ENCODE assay signal across 26 cellular contexts in the genomic region with DNA sequence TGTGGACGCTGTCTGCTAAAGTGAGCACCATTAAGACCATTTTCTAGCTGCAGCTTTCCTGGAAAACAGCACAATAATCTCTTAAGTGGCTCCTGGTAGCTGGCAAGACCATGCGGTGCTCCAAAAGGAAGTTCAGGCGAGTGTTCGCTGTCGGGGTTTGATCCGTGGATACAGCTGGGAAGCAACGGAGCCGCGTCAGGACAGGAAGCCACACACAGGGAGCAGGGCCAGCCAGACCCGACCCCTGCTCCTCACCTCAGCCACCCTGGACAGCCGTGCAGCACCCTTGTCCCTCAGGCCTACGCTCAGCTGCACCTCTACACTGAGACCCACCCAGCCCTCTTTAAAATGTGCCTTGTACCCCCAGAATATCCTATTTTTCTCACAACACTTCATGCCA. TPM values are rescaled to one million over a fixed set of nuclear protein-coding genes. Genes with fewer than 3 reads are reported as not detected.
DNase-seq lines count a peak whose midpoint lies in the region; ATAC-seq and TF ChIP-seq lines count a peak whose summit lies in the region.
"Had no signal": no experiment of that assay in that cellular context is flagged by ENCODE, and none has a peak within 500 bp of the region (broad histone marks: within the 10 kb centered on the region; RNA-seq: fewer than 3 reads in every experiment).

No MANE protein-coding gene starts in this region.

- no peak overlapping the region for H3K27ac ChIP-seq in ovary
- H3K27ac ChIP-seq: hepatocyte had no signal

- H3K4me1 ChIP-seq in ovary (ENCODE audit: insufficient read depth) = peaks cover 30% of the 10 kb centered on the region

- H3K4me1 Mint-ChIP-seq in activated T-cell treated with anti-CD3 and anti-CD28 coated beads, Interleukin-2, amount 50 U/mL, for 24 hours (ENCODE audit: low read depth) = no peaks in the 10 kb centered on the region
- peaks cover 12% of the 10 kb centered on the region for H3K4me1 Mint-ChIP-seq in endothelial cell (ENCODE audit: unreplicated experiment)
- peaks cover 17% of the 10 kb centered on the region for H3K4me1 Mint-ChIP-seq in type B pancreatic cell (ENCODE audit: unreplicated experiment)
- H3K4me1 Mint-ChIP-seq: B cell had no signal

- H3K9me3 ChIP-seq in ovary = no peaks in the 10 kb centered on the region
- H3K9me3 ChIP-seq: tibial nerve had no signal

- intact Hi-C loops in ovary (cut with DNase I) = loop anchor here in 1 of 4 donors (10.0 kb wide), 1 partner anchor 160 kb away; no protein-coding TSS in a partner anchor

- no peak overlapping the region for H3K4me3 ChIP-seq in ovary
- H3K4me3 ChIP-seq: hepatocyte, tibial nerve had no signal

- no peak for TF ChIP-seq CTCF in endothelial cell (IDR thresholded peaks at IDR 0.05; ENCODE audit: unreplicated experiment)
- no peak for TF ChIP-seq CTCF in ovary (IDR thresholded peaks at IDR 0.05)
- no peak for TF ChIP-seq CTCF in type B pancreatic cell (conservative IDR thresholded peaks at IDR 0.05)

- H3K27me3 ChIP-seq in ovary = no peaks in the 10 kb centered on the region
- H3K27me3 ChIP-seq: hepatocyte, tibial nerve had no signal

- ATAC-seq in HG03521 (IDR thresholded peaks at IDR 0.05; ENCODE audit: unreplicated experiment) = no peak
- ATAC-seq in left lobe of liver = no peak

- no peak for TF ChIP-seq EP300 in ovary (IDR thresholded peaks at IDR 0.05)

- no peak for DNase-seq in activated T-cell treated with anti-CD3 and anti-CD28 coated beads, Interleukin-2, amount 50 U/mL, for 24 hours
- DNase-seq in activated T-cell treated with anti-CD3 and anti-CD28 coated beads, Interleukin-2, amount 50 U/mL, for 48 hours = no peak
- DNase-seq in endothelial cell (ENCODE audit: low spot score) (no peak), ovary (peak in 3 of 5 donors; percentile 22 to 49 (median 35)), type B pancreatic cell (ENCODE audit: extremely low spot score, unreplicated experiment) (no peak), left lobe of liver (ENCODE audit: low spot score) (no peak), inferior parietal cortex (ENCODE audit: extremely low spot score) (no peak)
- DNase-seq: 8988T; activated CD4-positive, alpha-beta T cell treated with anti-CD3 and anti-CD28 coated beads, Interleukin-2, amount 50 U/mL, for 1 hour; activated CD8-positive, alpha-beta memory T cell treated with anti-CD3 and anti-CD28 coated beads, Interleukin-2, amount 50 U/mL, for 48 hours; activated gamma-delta T cell; amniotic stem cell; cerebellar nuclear complex; EL; islet precursor cell; Karpas-422; mesenchymal stem cell; naive B cell; NCI-H1105; NCI-H2081 treated with DMSO at 0.1 percent for 48 hours; NCI-H524 treated with DMSO at 0.1 percent for 48 hours; SW 1271 had no signal

- 35 to 49% (median 46%) methylated on average over 12 of the region's 12 CpGs for WGBS in ovary, 3 donors

- H3K36me3 ChIP-seq in ovary = no peaks in the 10 kb centered on the region

- no peak overlapping the region for H3K4me3 Mint-ChIP-seq in activated T-cell treated with anti-CD3 and anti-CD28 coated beads, Interleukin-2, amount 50 U/mL, for 24 hours
- peak overlapping the region; percentile 56 for H3K4me3 Mint-ChIP-seq in endothelial cell (ENCODE audit: unreplicated experiment)
- no peak overlapping the region for H3K4me3 Mint-ChIP-seq in type B pancreatic cell
- H3K4me3 Mint-ChIP-seq: B cell, naive B cell had no signal

- peak overlapping the region; percentile 26 for H3K27ac Mint-ChIP-seq in activated T-cell treated with anti-CD3 and anti-CD28 coated beads, Interleukin-2, amount 50 U/mL, for 24 hours
- H3K27ac Mint-ChIP-seq in endothelial cell (ENCODE audit: unreplicated experiment) (no peak overlapping the region), type B pancreatic cell (peak overlapping the region; percentile 74)
- H3K27ac Mint-ChIP-seq: B cell, naive B cell had no signal

- no peak for TF ChIP-seq POLR2A in ovary (IDR thresholded peaks at IDR 0.05)

- no peaks in the 10 kb centered on the region for H3K27me3 Mint-ChIP-seq in activated T-cell treated with anti-CD3 and anti-CD28 coated beads, Interleukin-2, amount 50 U/mL, for 24 hours
- H3K27me3 Mint-ChIP-seq in endothelial cell (ENCODE audit: unreplicated experiment) (peaks cover 16% of the 10 kb centered on the region), type B pancreatic cell (no peaks in the 10 kb centered on the region)
- H3K27me3 Mint-ChIP-seq: B cell, naive B cell had no signal

- no peaks in the 10 kb centered on the region for H3K9me3 Mint-ChIP-seq in activated T-cell treated with anti-CD3 and anti-CD28 coated beads, Interleukin-2, amount 50 U/mL, for 24 hours
- no peaks in the 10 kb centered on the region for H3K9me3 Mint-ChIP-seq in endothelial cell (ENCODE audit: unreplicated experiment)
- H3K9me3 Mint-ChIP-seq in type B pancreatic cell = no peaks in the 10 kb centered on the region
- H3K9me3 Mint-ChIP-seq: naive B cell had no signal

- H3K36me3 Mint-ChIP-seq in activated T-cell treated with anti-CD3 and anti-CD28 coated beads, Interleukin-2, amount 50 U/mL, for 24 hours (ENCODE audit: low read depth) = peaks cover 65% of the 10 kb centered on the region
- peaks cover 49% of the 10 kb centered on the region for H3K36me3 Mint-ChIP-seq in endothelial cell (ENCODE audit: low read depth, unreplicated experiment)
- H3K36me3 Mint-ChIP-seq in type B pancreatic cell = peaks cover 18% of the 10 kb centered on the region
- H3K36me3 Mint-ChIP-seq: naive B cell had no signal

RNA-seq across cellular contexts. Expression of a gene that starts 19.4 kb away (rescaled TPM):
- total RNA-seq in endothelial cell (ENCODE audit: unreplicated experiment) = 48.1 TPM
- 100 to 1,000 TPM in 1 of 7 donors, 10 to 100 TPM in 6; 75.6 to 110 (median 83.1) TPM for total RNA-seq in ovary
- polyA plus RNA-seq in ovary = 100 to 1,000 TPM in 1 of 2 donors, 10 to 100 TPM in 1; 81.8 to 111 TPM
- total RNA-seq in type B pancreatic cell (ENCODE audit: low replicate concordance) = 41.7 and 59.1 TPM in 2 replicates
- 25.2 TPM for total RNA-seq in left lobe of liver

RNA-seq across cellular contexts. Expression of a gene that starts 19.8 kb away (rescaled TPM):
- total RNA-seq in endothelial cell (ENCODE audit: unreplicated experiment) (10.2 TPM), ovary (1 to 10 TPM; 1.4 to 8.5 (median 2.9) TPM), type B pancreatic cell (ENCODE audit: low replicate concordance) (17.3 and 35.2 TPM in 2 replicates), left lobe of liver (1.2 TPM)
- 1 to 10 TPM; 3.7 to 4.5 TPM for polyA plus RNA-seq in ovary

Comparison
In these comparisons a context has a peak if more than half of its experiments do, and no peak if none do; other contexts are left out.
1. DNase-seq: peak in ovary (3 of 5); none in activated T-cell treated with anti-CD3 and anti-CD28 coated beads, Interleukin-2, amount 50 U/mL, for 24 hours (single experiment), activated T-cell treated with anti-CD3 and anti-CD28 coated beads, Interleukin-2, amount 50 U/mL, for 48 hours (0 of 2), endothelial cell (single experiment), type B pancreatic cell (single experiment), left lobe of liver (single experiment) and inferior parietal cortex (single experiment).